8 cellular contexts compared by ENCODE assay signal in genomic region chr19:18865973-18866799, GRCh38. TPM values are rescaled to one million over a fixed set of nuclear protein-coding genes. Genes with fewer than 3 reads are reported as not detected.
DNase-seq lines count a peak whose midpoint lies in the region; ATAC-seq, FAIRE-seq and TF ChIP-seq lines count a peak whose summit lies in the region.

No MANE protein-coding gene starts in this region.

- no peak overlapping the region for H3K4me3 ChIP-seq in NB4 (ENCODE audit: low read depth, low read length)
- H3K4me3 ChIP-seq in H1 (ENCODE audit: extremely low read depth in 1 of 4, insufficient read depth in 2 of 4, low read depth in 3 of 4, low read length in 4 of 4): no peak overlapping the region

- H3K4ac ChIP-seq in H1 (replicated peaks; ENCODE audit: insufficient read length, low read depth, low read length): peak overlapping the region; percentile 38

- no peak overlapping the region; the same call in 1 of the 2 replicates for H4K8ac ChIP-seq in H1 (ENCODE audit: extremely low read depth, insufficient read depth, low read length)

- no peak overlapping the region for H4K91ac ChIP-seq in H1 (replicated peaks; ENCODE audit: insufficient read length, low read length)

- CTCF ChIA-PET in activated CD8-positive, alpha-beta T cell treated with anti-CD3 and anti-CD28 coated beads, Interleukin-2, amount 10 ng/mL, durations not matched to agents 7 days and 5 days (lab: Charles Lee): interaction anchor here (0.6 to 2.2 kb wide), 7 partner anchors 9 to 346 kb away, joined by 3 to 9 read pairs (median 3); partner anchors contain the start of genes COPE and DDX49
- CTCF ChIA-PET in H1 (lab: Charles Lee; ENCODE audit: partially characterized antibody): interaction anchor here (0.6 to 15.1 kb wide), 24 partner anchors 10 to 414 kb away, joined by 3 to 247 read pairs (median 4); partner anchors contain the start of gene CERS1

- no peak overlapping the region for H2BK15ac ChIP-seq in H1 (ENCODE audit: low read length)

- POLR2A ChIA-PET in activated CD8-positive, alpha-beta T cell treated with anti-CD3 and anti-CD28 coated beads, Interleukin-2, amount 10 ng/mL, durations not matched to agents 7 days and 5 days (lab: Charles Lee): no interaction called here
- POLR2A ChIA-PET in H1 (lab: Charles Lee; ENCODE audit: partially characterized antibody): interaction anchor here (0.8 to 1.2 kb wide), 4 partner anchors 10 to 32 kb away, joined by 3 to 4 read pairs (median 4); no protein-coding TSS in a partner anchor

- H3K27me3 Mint-ChIP-seq in activated CD8-positive, alpha-beta T cell treated with anti-CD3 and anti-CD28 coated beads, Interleukin-2, amount 10 ng/mL, durations not matched to agents 7 days and 5 days (ENCODE audit: low read depth): no peaks in the 10 kb centered on the region

- no peak overlapping the region for H3K4me3 Mint-ChIP-seq in activated CD8-positive, alpha-beta T cell treated with anti-CD3 and anti-CD28 coated beads, Interleukin-2, amount 10 ng/mL, durations not matched to agents 7 days and 5 days

- H3K23me2 ChIP-seq in H1 (ENCODE audit: low read depth, low read length): peaks cover 4% of the 10 kb centered on the region; the same call in 1 of the 2 replicates

- H2AK5ac ChIP-seq in H1 (ENCODE audit: low read depth, low read length): no peak overlapping the region

- peak; percentile 97 for DNase-seq in GM12891 (ENCODE audit: insufficient read length, low spot score)
- DNase-seq in NB4 (ENCODE audit: low read depth): peak; percentile 68
- peak; percentile 67 for DNase-seq in activated CD8-positive, alpha-beta T cell treated with anti-CD3 and anti-CD28 coated beads, Interleukin-2, amount 10 ng/mL, durations not matched to agents 7 days and 5 days
- peak in 1 of 2 experiments; percentile 96 for DNase-seq in H1 (ENCODE audit: low read depth in 1 of 2, low spot score in 2 of 2)
- DNase-seq in midbrain (lab: John Stamatoyannopoulos, UW): peak; percentile 82
- peak; percentile 78 for DNase-seq in stimulated activated CD8-positive, alpha-beta memory T cell treated with anti-CD3 and anti-CD28 coated beads, Interleukin-4, amount 100 ng/mL, for 48 hours
- DNase-seq in NCI-H446 treated with DMSO at 0.1 percent for 48 hours (lab: John Stamatoyannopoulos, UW): no peak
- no peak for DNase-seq in NCI-H146 (lab: John Stamatoyannopoulos, UW)

- no peak overlapping the region for H3K4me2 ChIP-seq in H1 (ENCODE audit: insufficient read depth in 1 of 2, low read depth in 2 of 2, low read length in 2 of 2)

- peaks cover 20 to 45% (median 33%) of the 10 kb centered on the region in 4 experiments for H3K36me3 ChIP-seq in H1 (ENCODE audit: control insufficient read depth in 2 of 4, insufficient read depth in 4 of 4, low read length in 3 of 4)

- no peaks in the 10 kb centered on the region for H3K79me2 ChIP-seq in H1 (ENCODE audit: control insufficient read depth in 1 of 2, insufficient read depth in 2 of 2, low read length in 2 of 2)

- H3K14ac ChIP-seq in H1 (ENCODE audit: insufficient read length): no peak overlapping the region

- H4K5ac ChIP-seq in H1 (ENCODE audit: insufficient read length, low read depth, low read length): peak overlapping the region; percentile 76

- peaks cover 5 to 21% of the 10 kb centered on the region in 2 experiments for H4K20me1 ChIP-seq in H1 (replicated peaks in 1 of 2; ENCODE audit: control insufficient read depth in 1 of 2, insufficient read depth in 2 of 2, low read length in 2 of 2)

- peak overlapping the region; percentile 35; the same call in 1 of the 2 replicates for H3K27ac ChIP-seq in H1 (ENCODE audit: low read depth, low read length)

- H3K23ac ChIP-seq in H1 (ENCODE audit: insufficient read length): no peak overlapping the region

- no peak overlapping the region for H3K56ac ChIP-seq in H1 (replicated peaks; ENCODE audit: insufficient read length, low read depth, low read length)

- H3K9me3 Mint-ChIP-seq in activated CD8-positive, alpha-beta T cell treated with anti-CD3 and anti-CD28 coated beads, Interleukin-2, amount 10 ng/mL, durations not matched to agents 7 days and 5 days (ENCODE audit: insufficient read depth): no peaks in the 10 kb centered on the region

- peaks cover 46% of the 10 kb centered on the region for H3K36me3 Mint-ChIP-seq in activated CD8-positive, alpha-beta T cell treated with anti-CD3 and anti-CD28 coated beads, Interleukin-2, amount 10 ng/mL, durations not matched to agents 7 days and 5 days (ENCODE audit: low read depth)

- no peak overlapping the region for H2BK120ac ChIP-seq in H1 (replicated peaks; ENCODE audit: low read depth, low read length)

- H3K27ac Mint-ChIP-seq in activated CD8-positive, alpha-beta T cell treated with anti-CD3 and anti-CD28 coated beads, Interleukin-2, amount 10 ng/mL, durations not matched to agents 7 days and 5 days: no peak overlapping the region

- TF ChIP-seq CTCF in NB4 (IDR thresholded peaks at IDR 0.05; ENCODE audit: low read depth, low read length): peak; percentile 83
- peak; percentile 92 to 99 (median 96) for TF ChIP-seq CTCF in H1 (IDR thresholded peaks at IDR 0.05; ENCODE audit: control extremely low read depth in 1 of 3, insufficient read depth in 1 of 3, low read depth in 1 of 3, low read length in 3 of 3)

- H3K4me1 Mint-ChIP-seq in activated CD8-positive, alpha-beta T cell treated with anti-CD3 and anti-CD28 coated beads, Interleukin-2, amount 10 ng/mL, durations not matched to agents 7 days and 5 days (ENCODE audit: low read depth): no peaks in the 10 kb centered on the region

- no peak overlapping the region for H2BK12ac ChIP-seq in H1 (ENCODE audit: low read depth, low read length)

- H3K4me1 ChIP-seq in H1 (replicated peaks in 1 of 4; ENCODE audit: control insufficient read depth in 3 of 4, insufficient read depth in 4 of 4, low read length in 3 of 4): peaks cover 0 to 13% (median 4%) of the 10 kb centered on the region in 4 experiments; a peak in 4 of 7 replicates

- no peaks in the 10 kb centered on the region for H3K9me3 ChIP-seq in H1 (ENCODE audit: insufficient read depth in 2 of 2, low read depth in 1 of 2, low read length in 1 of 2)

- H2BK5ac ChIP-seq in H1 (ENCODE audit: low read depth, low read length): no peak overlapping the region

- peak; percentile 84 for ATAC-seq in activated CD8-positive, alpha-beta T cell treated with anti-CD3 and anti-CD28 coated beads, Interleukin-2, amount 10 ng/mL, durations not matched to agents 7 days and 5 days

- TF ChIP-seq RAD21 in H1 (IDR thresholded peaks at IDR 0.05 in 1 of 2, conservative IDR thresholded peaks at IDR 0.05 in 1 of 2; ENCODE audit: low read depth in 2 of 2, low read length in 2 of 2): peak; percentile 60 to 73

- H3K18ac ChIP-seq in H1 (ENCODE audit: extremely low read depth, low read length): no peak overlapping the region

- 53% methylated on average over 33 of the region's 38 CpGs; no CpG with 5 or more reads in 1 of the 2 experiments for WGBS in H1 (ENCODE audit: extremely low coverage in 1 of 2, insufficient coverage in 1 of 2, insufficient read length in 1 of 2, insufficient replicate concordance in 2 of 2, low coverage in 1 of 2, low lambda C conversion rate in 2 of 2, missing lambda C conversion rate in 1 of 2), 2 experiments

- FAIRE-seq in GM12891 (lab: Jason Lieb, UNC) (peak; percentile 82), H1 (lab: Jason Lieb, UNC) (no peak)

- H2BK20ac ChIP-seq in H1 (ENCODE audit: low read length): no peak overlapping the region

- H3K79me1 ChIP-seq in H1 (ENCODE audit: low read depth, low read length): no peaks in the 10 kb centered on the region; the same call in 1 of the 2 replicates

- H3K9ac ChIP-seq in H1 (replicated peaks in 1 of 4; ENCODE audit: extremely low read depth in 1 of 4, low read depth in 3 of 4, low read length in 3 of 4): no peak overlapping the region

- TF ChIP-seq POLR2A in GM12891 (IDR thresholded peaks at IDR 0.05; ENCODE audit: low read depth, low read length) (no peak), NB4 (IDR thresholded peaks at IDR 0.05; ENCODE audit: extremely low read depth, insufficient read length) (peak; percentile 24), H1 (IDR thresholded peaks at IDR 0.05; ENCODE audit: control extremely low read depth in 1 of 2, low read depth in 2 of 2, low read length in 2 of 2) (no peak)

- H3K27me3 ChIP-seq in H1 (replicated peaks in 1 of 4; ENCODE audit: control insufficient read depth in 3 of 4, extremely low read depth in 1 of 4, insufficient read depth in 3 of 4, low read length in 3 of 4): peaks cover 0 to 2% (median 0%) of the 10 kb centered on the region in 4 experiments; a peak in 1 of 7 replicates

- no peak overlapping the region for H2AFZ ChIP-seq in H1 (ENCODE audit: low read length)

- no peak for TF ChIP-seq EP300 in H1 (IDR thresholded peaks at IDR 0.05; ENCODE audit: borderline replicate concordance in 1 of 2, low read depth in 2 of 2, low read length in 2 of 2)

RNA-seq across cellular contexts. Expression of gene CERS1, which starts 29.8 kb away (rescaled TPM):
- polyA plus RNA-seq in GM12891 (2012; ENCODE audit: low read depth, missing spikeins): 0.14 TPM
- total RNA-seq in activated CD8-positive, alpha-beta T cell treated with anti-CD3 and anti-CD28 coated beads, Interleukin-2, amount 10 ng/mL, durations not matched to agents 7 days and 5 days: not detected
- total RNA-seq in H1 (2021; fragmentation: NEBNext Ultra II Directional; extraction: Animal tissue kit (Norgen Biotek cat#: 25700)): 18.6 and 23.1 TPM in 2 replicates
- 51.0 and 61.6 TPM in 2 replicates for polyA plus RNA-seq in H1 (2011; rRNA removed)
- polyA plus RNA-seq in H1 (2011; cell fraction: cytosol; rRNA removed): 34.1 TPM
- 63.5 TPM for polyA plus RNA-seq in H1 (2011; cell fraction: nucleus; rRNA removed)
- 19.7 to 33.8 TPM (median 29.0 TPM) in 4 replicates for polyA plus RNA-seq in H1 (2012, experiment 1 of 2)
- polyA plus RNA-seq in H1 (2012, experiment 2 of 2): 27.3 TPM
- polyA plus RNA-seq in H1 (2013, experiment 1 of 2): 24.6 TPM
- polyA plus RNA-seq in H1 (2013, experiment 2 of 2): 27.4 TPM
- 35.8 and 44.0 TPM in 2 replicates for polyA minus RNA-seq in H1 (2011; rRNA and poly(A)+ RNA removed)
- 12.2 TPM for polyA minus RNA-seq in H1 (2011; cell fraction: cytosol; rRNA and poly(A)+ RNA removed)
- polyA minus RNA-seq in H1 (2011; cell fraction: nucleus; rRNA and poly(A)+ RNA removed): 9.3 TPM

RNA-seq across cellular contexts. Expression of gene UPF1, which starts 34.4 kb away (rescaled TPM):
- 25.1 TPM for polyA plus RNA-seq in GM12891 (2012; ENCODE audit: low read depth, missing spikeins)
- total RNA-seq in activated CD8-positive, alpha-beta T cell treated with anti-CD3 and anti-CD28 coated beads, Interleukin-2, amount 10 ng/mL, durations not matched to agents 7 days and 5 days: 10 to 100 TPM; 81.8 to 84.0 TPM
- 62.0 and 64.6 TPM in 2 replicates for total RNA-seq in H1 (2021; fragmentation: NEBNext Ultra II Directional; extraction: Animal tissue kit (Norgen Biotek cat#: 25700))
- polyA plus RNA-seq in H1 (2011; rRNA removed): 46.4 and 77.0 TPM in 2 replicates
- 21.2 TPM for polyA plus RNA-seq in H1 (2011; cell fraction: cytosol; rRNA removed)
- polyA plus RNA-seq in H1 (2011; cell fraction: nucleus; rRNA removed): 103 TPM
- 27.7 to 47.4 TPM (median 46.0 TPM) in 4 replicates for polyA plus RNA-seq in H1 (2012, experiment 1 of 2)
- 32.1 TPM for polyA plus RNA-seq in H1 (2012, experiment 2 of 2)
- 28.2 TPM for polyA plus RNA-seq in H1 (2013, experiment 1 of 2)
- polyA plus RNA-seq in H1 (2013, experiment 2 of 2): 27.5 TPM
- polyA minus RNA-seq in H1 (2011; rRNA and poly(A)+ RNA removed): 70.9 and 84.6 TPM in 2 replicates
- 56.1 TPM for polyA minus RNA-seq in H1 (2011; cell fraction: cytosol; rRNA and poly(A)+ RNA removed)
- polyA minus RNA-seq in H1 (2011; cell fraction: nucleus; rRNA and poly(A)+ RNA removed): 58.3 TPM

RNA-seq across cellular contexts. Expression of gene COPE, which starts 53.0 kb away (rescaled TPM):
- polyA plus RNA-seq in GM12891 (2012; ENCODE audit: low read depth, missing spikeins): 189 TPM
- 100 to 1,000 TPM; 248 to 264 TPM for total RNA-seq in activated CD8-positive, alpha-beta T cell treated with anti-CD3 and anti-CD28 coated beads, Interleukin-2, amount 10 ng/mL, durations not matched to agents 7 days and 5 days
- total RNA-seq in H1 (2021; fragmentation: NEBNext Ultra II Directional; extraction: Animal tissue kit (Norgen Biotek cat#: 25700)): 178 and 190 TPM in 2 replicates
- 356 and 420 TPM in 2 replicates for polyA plus RNA-seq in H1 (2011; rRNA removed)
- 301 TPM for polyA plus RNA-seq in H1 (2011; cell fraction: cytosol; rRNA removed)
- 264 TPM for polyA plus RNA-seq in H1 (2011; cell fraction: nucleus; rRNA removed)
- 96.2 to 216 TPM (median 204 TPM) in 4 replicates for polyA plus RNA-seq in H1 (2012, experiment 1 of 2)
- polyA plus RNA-seq in H1 (2012, experiment 2 of 2): 178 TPM
- polyA plus RNA-seq in H1 (2013, experiment 1 of 2): 133 TPM
- 137 TPM for polyA plus RNA-seq in H1 (2013, experiment 2 of 2)
- 78.2 and 93.8 TPM in 2 replicates for polyA minus RNA-seq in H1 (2011; rRNA and poly(A)+ RNA removed)
- 107 TPM for polyA minus RNA-seq in H1 (2011; cell fraction: cytosol; rRNA and poly(A)+ RNA removed)
- polyA minus RNA-seq in H1 (2011; cell fraction: nucleus; rRNA and poly(A)+ RNA removed): 82.4 TPM

RNA-seq across cellular contexts. Expression of gene DDX49, which starts 53.3 kb away (rescaled TPM):
- 40.4 TPM for polyA plus RNA-seq in GM12891 (2012; ENCODE audit: low read depth, missing spikeins)
- 10 to 100 TPM; 56.1 to 57.3 TPM for total RNA-seq in activated CD8-positive, alpha-beta T cell treated with anti-CD3 and anti-CD28 coated beads, Interleukin-2, amount 10 ng/mL, durations not matched to agents 7 days and 5 days
- 41.3 and 52.3 TPM in 2 replicates for total RNA-seq in H1 (2021; fragmentation: NEBNext Ultra II Directional; extraction: Animal tissue kit (Norgen Biotek cat#: 25700))
- polyA plus RNA-seq in H1 (2011; rRNA removed): 46.5 and 61.0 TPM in 2 replicates
- polyA plus RNA-seq in H1 (2011; cell fraction: cytosol; rRNA removed): 46.6 TPM
- 69.7 TPM for polyA plus RNA-seq in H1 (2011; cell fraction: nucleus; rRNA removed)
- polyA plus RNA-seq in H1 (2012, experiment 1 of 2): 29.5 to 43.0 TPM (median 38.5 TPM) in 4 replicates
- 53.4 TPM for polyA plus RNA-seq in H1 (2012, experiment 2 of 2)
- polyA plus RNA-seq in H1 (2013, experiment 1 of 2): 18.1 TPM
- polyA plus RNA-seq in H1 (2013, experiment 2 of 2): 16.8 TPM
- 34.0 and 34.1 TPM in 2 replicates for polyA minus RNA-seq in H1 (2011; rRNA and poly(A)+ RNA removed)
- 37.3 TPM for polyA minus RNA-seq in H1 (2011; cell fraction: cytosol; rRNA and poly(A)+ RNA removed)
- 31.5 TPM for polyA minus RNA-seq in H1 (2011; cell fraction: nucleus; rRNA and poly(A)+ RNA removed)

Comparison
In these comparisons a context has a peak if more than half of its experiments do, and no peak if none do; other contexts are left out.
1. DNase-seq: peak in GM12891 (single experiment), NB4 (single experiment), activated CD8-positive, alpha-beta T cell treated with anti-CD3 and anti-CD28 coated beads, Interleukin-2, amount 10 ng/mL, durations not matched to agents 7 days and 5 days (single experiment), midbrain (single experiment) and stimulated activated CD8-positive, alpha-beta memory T cell treated with anti-CD3 and anti-CD28 coated beads, Interleukin-4, amount 100 ng/mL, for 48 hours (single experiment); none in NCI-H446 treated with DMSO at 0.1 percent for 48 hours (single experiment) and NCI-H146 (single experiment).
2. RNA of gene CERS1, which starts 29.8 kb away (total RNA-seq): 18.6 to 23.1 TPM in H1; not detected in activated CD8-positive, alpha-beta T cell treated with anti-CD3 and anti-CD28 coated beads, Interleukin-2, amount 10 ng/mL, durations not matched to agents 7 days and 5 days; every median in the first group is over 10 times any median in the second.